8 cellular contexts compared by ENCODE assay signal in genomic region chr6:27823714-27824247, GRCh38.
A peak's percentile ranks its signal among the peaks of the same experiment; 100 is the strongest.
DNase-seq lines count a peak whose midpoint lies in the region; ATAC-seq and TF ChIP-seq lines count a peak whose summit lies in the region.
"Not testable (repeated sequence)": the region's sequence is repeated elsewhere in the genome, so short reads cannot be mapped to it uniquely, and the experiment has no call there.

No MANE protein-coding gene starts in this region.

- not testable (repeated sequence) for H3K27me3 Mint-ChIP-seq in CD4-positive, CD25-positive, alpha-beta regulatory T cell; activated B cell treated with CpG ODN at 0.5 μM for 24 hours

- CTCF ChIA-PET in activated B cell treated with CpG ODN at 0.5 μM for 24 hours (lab: Charles Lee) = interaction anchor here (1.0 to 3.6 kb wide), 2 partner anchors 14 to 51 kb away, joined by 3 to 11 read pairs; a partner anchor contains a TSS

- H3K9me3 ChIP-seq in CD4-positive, CD25-positive, alpha-beta regulatory T cell (ENCODE audit: control insufficient read depth in 2 of 2, low read length in 2 of 2) = not testable (repeated sequence)

- H3K4me1 Mint-ChIP-seq in CD4-positive, CD25-positive, alpha-beta regulatory T cell = peaks cover 17 to 44% (median 24%) of the 10 kb centered on the region in 4 donors
- H3K4me1 Mint-ChIP-seq in activated B cell treated with CpG ODN at 0.5 μM for 24 hours = peaks cover 23% of the 10 kb centered on the region

- peak overlapping the region; percentile 91 for H3K27ac ChIP-seq in CD4-positive, CD25-positive, alpha-beta regulatory T cell (ENCODE audit: insufficient read depth, low read length, poor library complexity, severe bottlenecking)
- peak overlapping the region; percentile 30 for H3K27ac ChIP-seq in layer of hippocampus (ENCODE audit: low read depth, low read length)

- peak; percentile 54 to 66 for ATAC-seq in CD4-positive, CD25-positive, alpha-beta regulatory T cell (ENCODE audit: low read depth in 2 of 2)
- ATAC-seq in GM19455 (IDR thresholded peaks at IDR 0.05; ENCODE audit: unreplicated experiment) (peak; percentile 58), HG03432 (IDR thresholded peaks at IDR 0.05; ENCODE audit: unreplicated experiment) (peak; percentile 84), activated B cell treated with CpG ODN at 0.5 μM for 24 hours (ENCODE audit: low read depth) (peak; percentile 84)

- H3K36me3 Mint-ChIP-seq in CD4-positive, CD25-positive, alpha-beta regulatory T cell = not testable (repeated sequence)
- H3K36me3 Mint-ChIP-seq in activated B cell treated with CpG ODN at 0.5 μM for 24 hours (ENCODE audit: low read depth) = peaks cover 12% of the 10 kb centered on the region

- not testable (repeated sequence) for TF ChIP-seq CTCF in activated B cell treated with CpG ODN at 0.5 μM for 24 hours (IDR thresholded peaks at IDR 0.05)

- H3K4me1 ChIP-seq in CD4-positive, CD25-positive, alpha-beta regulatory T cell (ENCODE audit: control insufficient read depth, insufficient read depth, low read length, poor library complexity, severe bottlenecking) = not testable (repeated sequence)

- intact Hi-C loops in activated B cell treated with CpG ODN at 0.5 μM for 24 hours (cut with micrococcal nuclease) = loop anchor here (1.0 kb wide), 2 partner anchors 8 to 14 kb away; a partner anchor contains a TSS

- peak overlapping the region; percentile 93 to 100 (median 96) for H3K4me3 Mint-ChIP-seq in CD4-positive, CD25-positive, alpha-beta regulatory T cell
- H3K4me3 Mint-ChIP-seq in activated B cell treated with CpG ODN at 0.5 μM for 24 hours = peak overlapping the region; percentile 96

- not testable (repeated sequence) for H3K36me3 ChIP-seq in CD4-positive, CD25-positive, alpha-beta regulatory T cell (ENCODE audit: control insufficient read depth, insufficient read depth, low read length)

- peak; percentile 29 to 80 (median 79) for DNase-seq in CD4-positive, CD25-positive, alpha-beta regulatory T cell
- DNase-seq in NCI-H446 (lab: John Stamatoyannopoulos, UW) (peak; percentile 76 to 79), activated B cell treated with CpG ODN at 0.5 μM for 24 hours (peak; percentile 67), cerebellum (ENCODE audit: low spot score) (peak; percentile 20)
- peak; percentile 49 for DNase-seq in stimulated activated CD4-positive, alpha-beta T cell treated with anti-CD3 and anti-CD28 coated beads, Interleukin-12 subunit alpha, Interleukin-12 subunit beta, amount 100 ng/mL, for 4 hours

- H3K27ac Mint-ChIP-seq in CD4-positive, CD25-positive, alpha-beta regulatory T cell = peak overlapping the region; percentile 81 to 100 (median 99)
- peak overlapping the region; percentile 99 for H3K27ac Mint-ChIP-seq in activated B cell treated with CpG ODN at 0.5 μM for 24 hours

- not testable (repeated sequence) for H3K27me3 ChIP-seq in CD4-positive, CD25-positive, alpha-beta regulatory T cell (ENCODE audit: control insufficient read depth, insufficient read depth, low read length); layer of hippocampus (ENCODE audit: control insufficient read depth, insufficient read depth, low read length)

- peak overlapping the region; percentile 82 for H3K4me3 ChIP-seq in CD4-positive, CD25-positive, alpha-beta regulatory T cell (ENCODE audit: low read depth, low read length)

- H3K9me3 Mint-ChIP-seq in CD4-positive, CD25-positive, alpha-beta regulatory T cell; activated B cell treated with CpG ODN at 0.5 μM for 24 hours: not testable (repeated sequence)

- POLR2A ChIA-PET in activated B cell treated with CpG ODN at 0.5 μM for 24 hours (lab: Charles Lee) = interaction anchor here (0.6 to 9.1 kb wide), 29 partner anchors 9 to 1802 kb away, joined by 3 to 216 read pairs (median 10); partner anchors contain the start of gene ZNF184

Comparison
In these comparisons a context has a peak if more than half of its experiments do, and no peak if none do; other contexts are left out.
1. Peak in every context shown above with its lines: DNase-seq, ATAC-seq, H3K4me3 ChIP-seq and H3K27ac ChIP-seq.
2. DNase-seq: peak in every context shown above with its lines; median percentile 79 in CD4-positive, CD25-positive, alpha-beta regulatory T cell; 78 in NCI-H446; 67 in activated B cell treated with CpG ODN at 0.5 μM for 24 hours; 49 in stimulated activated CD4-positive, alpha-beta T cell treated with anti-CD3 and anti-CD28 coated beads, Interleukin-12 subunit alpha, Interleukin-12 subunit beta, amount 100 ng/mL, for 4 hours; 20 in cerebellum.